In genomic region chr6:39901116-39901655, GRCh38 we compare ENCODE assay signal across 20 cellular contexts.
"Had no signal": no experiment of that assay in that cellular context is flagged by ENCODE, and none has a peak within 500 bp of the region (broad histone marks: within the 10 kb centered on the region; RNA-seq: fewer than 3 reads in every experiment).

No MANE protein-coding gene starts in this region.

- H3K4me3 ChIP-seq: body of pancreas, colonic mucosa, SJSA1, transverse colon, uterus had no signal

- H3K27me3 ChIP-seq: body of pancreas, colonic mucosa, SJSA1, transverse colon, uterus had no signal

- H3K36me3 ChIP-seq: colonic mucosa, SJSA1, transverse colon, uterus had no signal

- H3K4me1 ChIP-seq: body of pancreas, colonic mucosa, SJSA1, uterus had no signal

- ATAC-seq: activated T-cell treated with anti-CD3 and anti-CD28 coated beads, Interleukin-2, amount 50 U/mL, for 72 hours; body of pancreas; natural killer cell treated with Interleukin-12 subunit alpha and Interleukin-12 subunit beta and Interleukin-15 and Interleukin-18, amount 100 ng/mL, for 72 hours had no signal

- H3K4me1 Mint-ChIP-seq: mesothelial cell of epicardium had no signal

- H3K27ac Mint-ChIP-seq: activated naive CD8-positive, alpha-beta T cell; activated T-cell treated with anti-CD3 and anti-CD28 coated beads, Interleukin-2, amount 50 U/mL, for 72 hours; mesothelial cell of epicardium; natural killer cell treated with Interleukin-12 subunit alpha and Interleukin-12 subunit beta and Interleukin-15 and Interleukin-18, amount 100 ng/mL, for 72 hours; T-helper 1 cell treated with Interleukin-12 subunit alpha and Interleukin-12 subunit beta and Interleukin-4 antibody, amounts not matched to agents 30 μg/mL and 1 μg/mL, for 36 hours had no signal

- H3K36me3 Mint-ChIP-seq: activated naive CD8-positive, alpha-beta T cell; natural killer cell treated with Interleukin-12 subunit alpha and Interleukin-12 subunit beta and Interleukin-15 and Interleukin-18, amount 100 ng/mL, for 72 hours had no signal

- DNase-seq: activated CD4-positive, alpha-beta T cell treated with anti-CD3 and anti-CD28 coated beads, Interleukin-2, amount 50 U/mL, for 1 hour; activated CD4-positive, CD25-positive, alpha-beta regulatory T cell treated with anti-CD3 and anti-CD28 coated beads, Interleukin-2, amount 50 U/mL, for 72 hours; activated T-cell treated with anti-CD3 and anti-CD28 coated beads, Interleukin-2, amount 50 U/mL, for 72 hours; amniotic stem cell; body of pancreas; caudate nucleus; colonic mucosa; erythroblast; stimulated activated CD4-positive, alpha-beta T cell treated with anti-CD3 and anti-CD28 coated beads, Interleukin-12 subunit alpha, Interleukin-12 subunit beta, amount 100 ng/mL, for 4 hours; stimulated activated CD4-positive, alpha-beta T cell treated with anti-CD3 and anti-CD28 coated beads, Interleukin-1b, Interleukin-23, amount 100 ng/mL, for 48 hours; stimulated activated CD8-positive, alpha-beta memory T cell treated with anti-CD3 and anti-CD28 coated beads, Interleukin-4, amount 100 ng/mL, for 48 hours; stimulated activated naive CD4-positive, alpha-beta T cell treated with Interleukin-2 at 50 U/mL for 16 hours; transverse colon; uterus had no signal

- H3K9me3 Mint-ChIP-seq: activated T-cell treated with anti-CD3 and anti-CD28 coated beads, Interleukin-2, amount 50 U/mL, for 72 hours; mesothelial cell of epicardium; natural killer cell treated with Interleukin-12 subunit alpha and Interleukin-12 subunit beta and Interleukin-15 and Interleukin-18, amount 100 ng/mL, for 72 hours; T-helper 1 cell treated with Interleukin-12 subunit alpha and Interleukin-12 subunit beta and Interleukin-4 antibody, amounts not matched to agents 30 μg/mL and 1 μg/mL, for 36 hours had no signal

- H3K27me3 Mint-ChIP-seq: activated naive CD8-positive, alpha-beta T cell had no signal

- H3K27ac ChIP-seq: body of pancreas, colonic mucosa, SJSA1, transverse colon, uterus, VCaP had no signal

- H3K9me3 ChIP-seq: body of pancreas, colonic mucosa, SJSA1, transverse colon, uterus had no signal

- H3K4me3 Mint-ChIP-seq: activated naive CD8-positive, alpha-beta T cell; activated T-cell treated with anti-CD3 and anti-CD28 coated beads, Interleukin-2, amount 50 U/mL, for 72 hours; mesothelial cell of epicardium; natural killer cell treated with Interleukin-12 subunit alpha and Interleukin-12 subunit beta and Interleukin-15 and Interleukin-18, amount 100 ng/mL, for 72 hours; T-helper 1 cell treated with Interleukin-12 subunit alpha and Interleukin-12 subunit beta and Interleukin-4 antibody, amounts not matched to agents 30 μg/mL and 1 μg/mL, for 36 hours had no signal
